In the genomic region with DNA sequence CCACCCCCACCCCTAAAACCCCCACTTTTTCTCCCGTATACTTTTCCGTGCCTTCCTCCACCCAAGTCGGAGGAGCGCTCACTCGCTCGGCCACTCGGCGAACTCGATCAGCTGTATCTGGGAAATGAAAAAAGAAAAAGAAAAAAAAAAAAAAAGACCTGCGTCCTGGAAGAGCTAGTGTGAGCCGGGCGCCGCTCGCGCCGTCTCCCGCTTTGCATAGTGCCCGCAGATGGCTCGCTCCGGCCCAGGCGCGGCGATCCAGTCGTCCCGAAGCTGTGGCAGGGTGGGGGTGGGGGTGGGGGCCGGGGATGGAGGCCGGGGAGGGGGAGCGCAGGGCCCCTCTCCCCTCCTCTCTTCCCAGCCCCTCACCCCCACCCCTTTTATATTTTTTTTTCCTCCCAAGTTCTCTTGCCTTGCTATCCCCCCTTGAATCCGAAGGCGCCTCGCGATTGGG, we compare ENCODE assay signal across 9 cellular contexts. TPM values are rescaled to one million over a fixed set of nuclear protein-coding genes. Genes with fewer than 3 reads are reported as not detected.
A peak's percentile ranks its signal among the peaks of the same experiment; 100 is the strongest.
DNase-seq lines count a peak whose midpoint lies in the region; ATAC-seq lines count a peak whose summit lies in the region.
"Had no signal": no experiment of that assay in that cellular context is flagged by ENCODE, and none has a peak within 500 bp of the region (broad histone marks: within the 10 kb centered on the region; RNA-seq: fewer than 3 reads in every experiment).

No MANE protein-coding gene starts in this region.

- peak overlapping the region; percentile 51 for H3K4me3 ChIP-seq in effector memory CD4-positive, alpha-beta T cell (ENCODE audit: insufficient read depth, low read depth, low read length, poor library complexity, severe bottlenecking)

- peaks cover 2 to 42% (median 21%) of the 10 kb centered on the region in 7 donors for H3K9me3 Mint-ChIP-seq in naive B cell

- H3K4me1 ChIP-seq in effector memory CD4-positive, alpha-beta T cell (ENCODE audit: control insufficient read depth, insufficient read depth, low read length, poor library complexity, severe bottlenecking): peaks cover 19% of the 10 kb centered on the region

- H3K27ac ChIP-seq in effector memory CD4-positive, alpha-beta T cell (ENCODE audit: insufficient read depth, low read length, poor library complexity, severe bottlenecking): no peak overlapping the region

- H3K4me1 Mint-ChIP-seq in naive B cell: peaks cover 20 to 32% (median 24%) of the 10 kb centered on the region in 3 donors

- H3K36me3 ChIP-seq in effector memory CD4-positive, alpha-beta T cell (ENCODE audit: control insufficient read depth, insufficient read depth, low read length): no peaks in the 10 kb centered on the region

- DNase-seq in Daoy (ENCODE audit: low read depth) (peak; percentile 75), NCI-H446 treated with DMSO at 0.1 percent for 48 hours (lab: John Stamatoyannopoulos, UW) (peak; percentile 77), naive B cell (no peak), NCI-H187 (lab: John Stamatoyannopoulos, UW) (no peak), UCSD-AML1 (lab: John Stamatoyannopoulos, UW; ENCODE audit: unreplicated experiment) (no peak)
- DNase-seq in effector memory CD4-positive, alpha-beta T cell: no peak

- peaks cover 0 to 35% of the 10 kb centered on the region in 2 donors for H3K36me3 Mint-ChIP-seq in naive B cell

- H3K27me3 Mint-ChIP-seq in naive B cell: peaks cover 73 to 91% (median 80%) of the 10 kb centered on the region in 3 donors

- H3K27me3 ChIP-seq in effector memory CD4-positive, alpha-beta T cell (replicated peaks; ENCODE audit: control insufficient read depth, insufficient read depth, low read length, poor library complexity, severe bottlenecking): peaks cover 59% of the 10 kb centered on the region

- peak overlapping the region; percentile 61 to 91 (median 87) for H3K4me3 Mint-ChIP-seq in naive B cell

- H3K27ac Mint-ChIP-seq in naive B cell: peak overlapping the region in 3 of 6 donors; percentile 58 to 81 (median 78)

- no peaks in the 10 kb centered on the region for H3K9me3 ChIP-seq in effector memory CD4-positive, alpha-beta T cell (ENCODE audit: control insufficient read depth, low read length)

- peak; percentile 31 for ATAC-seq in GM21825 (IDR thresholded peaks at IDR 0.05; ENCODE audit: unreplicated experiment)
- ATAC-seq in naive B cell (ENCODE audit: low read depth in 2 of 2): no peak
- no peak for ATAC-seq in HG03097 (IDR thresholded peaks at IDR 0.05; ENCODE audit: low FRiP score, unreplicated experiment)

RNA-seq across cellular contexts. Expression of a gene that starts 0.3 kb away (rescaled TPM):
- 0.98 and 1.5 TPM in 2 replicates for total RNA-seq in Daoy (2014; rRNA removed; shearing (Covaris generic))
- not detected for polyA plus RNA-seq in naive B cell (ENCODE audit: low read depth in 6 of 6)
- total RNA-seq: T-helper 1 cell treated with Interleukin-12 subunit alpha and Interleukin-12 subunit beta and Interleukin-4 antibody, amounts not matched to agents 30 ng/mL and 1 ng/mL, for 36 hours had no signal

Comparison
In these comparisons a context has a peak if more than half of its experiments do, and no peak if none do; other contexts are left out.
1. DNase-seq: peak in Daoy (single experiment) and NCI-H446 treated with DMSO at 0.1 percent for 48 hours (single experiment); none in effector memory CD4-positive, alpha-beta T cell (0 of 3), naive B cell (single experiment), NCI-H187 (0 of 2) and UCSD-AML1 (single experiment).